2 cellular contexts compared by ENCODE assay signal in genomic region chr2:46875226-46875899, GRCh38.
A peak's percentile ranks its signal among the peaks of the same experiment; 100 is the strongest.
TF ChIP-seq lines count a peak whose summit lies in the region.

No MANE protein-coding gene starts in this region.

TF ChIP-seq in A549, 52 proteins besides CTCF, POLR2A, EP300 and RAD21:
- no peak for TF ChIP-seq POLR2AphosphoS2 (conservative IDR thresholded peaks at IDR 0.05; ENCODE audit: low read length)
- no peak for TF ChIP-seq MYC (IDR thresholded peaks at IDR 0.05; ENCODE audit: borderline replicate concordance, low read length)
- no peak for TF ChIP-seq PBX3 (IDR thresholded peaks at IDR 0.05)
- no peak for TF ChIP-seq NR3C1 (IDR thresholded peaks at IDR 0.05)
- TF ChIP-seq FOSL2 (IDR thresholded peaks at IDR 0.05) = no peak
- TF ChIP-seq FOSL2 (CRISPR knock-in tag; IDR thresholded peaks at IDR 0.05) = no peak
- TF ChIP-seq HDAC2 (IDR thresholded peaks at IDR 0.05) = no peak
- no peak for TF ChIP-seq HES2 (IDR thresholded peaks at IDR 0.05)
- TF ChIP-seq ATOH8 (CRISPR knock-in tag; IDR thresholded peaks at IDR 0.05; ENCODE audit: low read depth) = 0 out of 2 replicates have a peak, but pooled peaks have one; percentile 46
- no peak for TF ChIP-seq USF2 (IDR thresholded peaks at IDR 0.05)
- no peak for TF ChIP-seq FOSB (CRISPR knock-in tag; IDR thresholded peaks at IDR 0.05)
- TF ChIP-seq HOXB5 (CRISPR knock-in tag; IDR thresholded peaks at IDR 0.05) = peak; percentile 36; the same call in 1 of the 2 replicates
- no peak for TF ChIP-seq ZSCAN20 (CRISPR knock-in tag; IDR thresholded peaks at IDR 0.05)
- TF ChIP-seq BCL3 (IDR thresholded peaks at IDR 0.05) = no peak

TF ChIP-seq in SK-N-SH, 30 proteins besides CTCF, POLR2A, EP300 and RAD21:
- TF ChIP-seq RCOR1 (IDR thresholded peaks at IDR 0.05; ENCODE audit: low read length) = no peak
- TF ChIP-seq NRF1 (IDR thresholded peaks at IDR 0.05; ENCODE audit: low read depth, low read length) = no peak
- TF ChIP-seq RFX5 (IDR thresholded peaks at IDR 0.05; ENCODE audit: low read length) = no peak
